ENCODE assay signal across 18 cellular contexts in genomic region chr4:37763831-37764230, GRCh38.
DNase-seq lines count a peak whose midpoint lies in the region; ATAC-seq, FAIRE-seq and TF ChIP-seq lines count a peak whose summit lies in the region.
"Had no signal": no experiment of that assay in that cellular context is flagged by ENCODE, and none has a peak within 500 bp of the region (broad histone marks: within the 10 kb centered on the region; RNA-seq: fewer than 3 reads in every experiment).

No MANE protein-coding gene starts in this region.

- H4K20me1 ChIP-seq in HepG2 (ENCODE audit: insufficient read depth, low read length), result no peaks in the 10 kb centered on the region

- 0% methylated on average over 4 of the region's 4 CpGs for WGBS in HepG2 (ENCODE audit: low lambda C conversion rate)
- WGBS in right lobe of liver (ENCODE audit: insufficient coverage, low coverage, low lambda C conversion rate, missing lambda C conversion rate), result 64% methylated on average over 4 of the region's 4 CpGs

- no peaks in the 10 kb centered on the region for H3K79me2 ChIP-seq in HepG2 (ENCODE audit: insufficient read depth, low read length)

- H3K27ac ChIP-seq in HepG2 (ENCODE audit: extremely low read length, insufficient read depth, low read length), result no peak overlapping the region
- H3K27ac ChIP-seq in right lobe of liver, result no peak overlapping the region
- H3K27ac ChIP-seq in caudate nucleus (ENCODE audit: low read depth, low read length), result no peak overlapping the region
- H3K27ac ChIP-seq: C4-2B, KMS-11, SK-N-MC had no signal

- POLR2A ChIA-PET in HepG2 (lab: Yijun Ruan, JAX), result no interaction called here

- TF ChIP-seq CTCF in HepG2 (CRISPR knock-in tag; IDR thresholded peaks at IDR 0.05) (no peak), right lobe of liver (IDR thresholded peaks at IDR 0.05) (no peak), nephron progenitor cell (IDR thresholded peaks at IDR 0.05) (no peak)

- in situ Hi-C loops in HepG2 (cut with HindIII; ENCODE audit: extremely low pct_ligation_motif_present, low pct_unique_long_range_greater_than_20kb), result no loop called here

- H3K36me3 ChIP-seq in HepG2 (replicated peaks in 1 of 2; ENCODE audit: control insufficient read depth in 1 of 2, insufficient read depth in 2 of 2, low read length in 2 of 2) (no peaks in the 10 kb centered on the region), right lobe of liver (no peaks in the 10 kb centered on the region)

- peak overlapping the region; percentile 42 for H3K27ac Mint-ChIP-seq in nephron progenitor cell
- H3K27ac Mint-ChIP-seq in activated CD4-positive, alpha-beta T cell treated with anti-CD3 and anti-CD28 coated beads, Interleukin-2, amount 10 ng/mL, durations not matched to agents 24 days and 14 days, result no peak overlapping the region

- no TSS peak for BruUV-seq in HepG2 (replicated peaks; lab: Mats Ljungman, UMichigan)

- H3K9me3 Mint-ChIP-seq in nephron progenitor cell, result no peaks in the 10 kb centered on the region
- no peaks in the 10 kb centered on the region for H3K9me3 Mint-ChIP-seq in activated CD4-positive, alpha-beta T cell treated with anti-CD3 and anti-CD28 coated beads, Interleukin-2, amount 10 ng/mL, durations not matched to agents 24 days and 14 days
- H3K9me3 Mint-ChIP-seq: H9 had no signal

- H3K4me2 ChIP-seq in HepG2 (ENCODE audit: low read depth, low read length), result no peak overlapping the region
- H3K4me2 ChIP-seq: KMS-11 had no signal

- no peak overlapping the region for H3K4me3 Mint-ChIP-seq in nephron progenitor cell
- H3K4me3 Mint-ChIP-seq in activated CD4-positive, alpha-beta T cell treated with anti-CD3 and anti-CD28 coated beads, Interleukin-2, amount 10 ng/mL, durations not matched to agents 24 days and 14 days, result no peak overlapping the region
- H3K4me3 Mint-ChIP-seq: H9 had no signal

- H3K4me1 Mint-ChIP-seq in nephron progenitor cell, result peaks cover 11% of the 10 kb centered on the region
- H3K4me1 Mint-ChIP-seq in activated CD4-positive, alpha-beta T cell treated with anti-CD3 and anti-CD28 coated beads, Interleukin-2, amount 10 ng/mL, durations not matched to agents 24 days and 14 days, result peaks cover 9% of the 10 kb centered on the region

- no peak overlapping the region for H3K9ac ChIP-seq in HepG2 (ENCODE audit: insufficient read depth, low read depth, low read length)
- H3K9ac ChIP-seq: KMS-11 had no signal

- TF ChIP-seq POLR2A in HepG2 (IDR thresholded peaks at IDR 0.05; ENCODE audit: insufficient read depth in 1 of 2, low read depth in 2 of 2, low read length in 2 of 2) (no peak), right lobe of liver (IDR thresholded peaks at IDR 0.05) (no peak)

- peaks cover 63% of the 10 kb centered on the region for H3K4me1 ChIP-seq in HepG2 (ENCODE audit: insufficient read depth, low read length)
- H3K4me1 ChIP-seq in right lobe of liver, result peaks cover 0 to 7% (median 2%) of the 10 kb centered on the region in 4 donors

- no peaks in the 10 kb centered on the region for H3K27me3 Mint-ChIP-seq in nephron progenitor cell (ENCODE audit: low read depth, poor library complexity)
- H3K27me3 Mint-ChIP-seq in activated CD4-positive, alpha-beta T cell treated with anti-CD3 and anti-CD28 coated beads, Interleukin-2, amount 10 ng/mL, durations not matched to agents 24 days and 14 days, result no peaks in the 10 kb centered on the region

- H3K27me3 ChIP-seq in HepG2 (ENCODE audit: control insufficient read depth in 1 of 2, insufficient read depth in 2 of 2, low read length in 2 of 2), result peaks cover 0 to 9% of the 10 kb centered on the region in 2 experiments; a peak in 2 of 5 replicates
- no peaks in the 10 kb centered on the region for H3K27me3 ChIP-seq in right lobe of liver

- no peak for TF ChIP-seq RAD21 in HepG2 (CRISPR knock-in tag; IDR thresholded peaks at IDR 0.05)

- no peaks in the 10 kb centered on the region for H3K36me3 Mint-ChIP-seq in nephron progenitor cell (ENCODE audit: low read depth)
- H3K36me3 Mint-ChIP-seq in activated CD4-positive, alpha-beta T cell treated with anti-CD3 and anti-CD28 coated beads, Interleukin-2, amount 10 ng/mL, durations not matched to agents 24 days and 14 days (ENCODE audit: low read depth), result no peaks in the 10 kb centered on the region

- intact Hi-C loops in HepG2 (cut with micrococcal nuclease; ENCODE audit: unreplicated experiment), result no loop called here
- intact Hi-C loops in right lobe of liver (cut with DNase I), result no loop called here
- intact Hi-C loops in activated CD4-positive, alpha-beta T cell treated with anti-CD3 and anti-CD28 coated beads, Interleukin-2, amount 10 ng/mL, durations not matched to agents 24 days and 14 days (cut with micrococcal nuclease), result loop anchor here (10.0 kb wide), 1 partner anchor 309 kb away; a partner anchor contains a TSS

- no peak overlapping the region for H2AFZ ChIP-seq in HepG2 (ENCODE audit: low read length)

- no peaks in the 10 kb centered on the region for H3K9me3 ChIP-seq in HepG2 (ENCODE audit: low read length)
- H3K9me3 ChIP-seq in right lobe of liver, result no peaks in the 10 kb centered on the region

- ATAC-seq in HepG2, result no peak
- no peak for ATAC-seq in right lobe of liver

- H3K4me3 ChIP-seq in HepG2 (replicated peaks in 1 of 3; ENCODE audit: insufficient read depth in 1 of 3, low read depth in 2 of 3, low read length in 3 of 3), result no peak overlapping the region
- H3K4me3 ChIP-seq in right lobe of liver, result no peak overlapping the region
- H3K4me3 ChIP-seq: SK-N-MC had no signal

- FAIRE-seq in HepG2 (lab: Jason Lieb, UNC), result no peak
- FAIRE-seq: D721Med, G401.6 had no signal

- DNase-seq in HepG2 (ENCODE audit: low spot score), result no peak
- DNase-seq in right lobe of liver, result no peak
- peak; percentile 10 for DNase-seq in NCI-H774 (lab: John Stamatoyannopoulos, UW)
- no peak for DNase-seq in nephron progenitor cell
- DNase-seq in activated CD4-positive, alpha-beta T cell treated with anti-CD3 and anti-CD28 coated beads, Interleukin-2, amount 10 ng/mL, durations not matched to agents 24 days and 14 days, result no peak
- DNase-seq in SKM-1 (lab: John Stamatoyannopoulos, UW; ENCODE audit: unreplicated experiment), result no peak
- no peak for DNase-seq in caudate nucleus (lab: John Stamatoyannopoulos, UW)
- DNase-seq: AML-193, H9, NCI-H1436, NCI-H2081 treated with DMSO at 0.1 percent for 48 hours, NCI-H526 treated with DMSO at 0.1 percent for 48 hours, Right ventricle myocardium superior had no signal

- CTCF ChIA-PET in HepG2 (lab: Yijun Ruan, JAX; ENCODE audit: low intra/inter-chr PET ratio, low total read pairs), result no interaction called here

- TF ChIP-seq EP300 in HepG2 (IDR thresholded peaks at IDR 0.05; ENCODE audit: low read depth in 2 of 2, low read length in 2 of 2), result no peak
- TF ChIP-seq EP300 in HepG2 (CRISPR knock-in tag; IDR thresholded peaks at IDR 0.05; ENCODE audit: borderline replicate concordance), result no peak

TF ChIP-seq in HepG2, 621 proteins besides CTCF, POLR2A, EP300 and RAD21:
- peak; percentile 43; the same call in 1 of the 2 replicates for TF ChIP-seq FOXA3 (CRISPR knock-in tag; IDR thresholded peaks at IDR 0.05)
- no peak for TF ChIP-seq ZNF382 (CRISPR knock-in tag; IDR thresholded peaks at IDR 0.05; ENCODE audit: borderline replicate concordance)
- TF ChIP-seq SP4 (CRISPR knock-in tag; IDR thresholded peaks at IDR 0.05), result no peak
- TF ChIP-seq BCL6 (CRISPR knock-in tag; IDR thresholded peaks at IDR 0.05), result peak; percentile 76
- no peak for TF ChIP-seq FOXP1 (IDR thresholded peaks at IDR 0.05)
- TF ChIP-seq FOXP1 (CRISPR knock-in tag; IDR thresholded peaks at IDR 0.05), result peak; percentile 61
